In genomic region chr3:24364359-24364758, GRCh38 we compare ENCODE assay signal across 17 cellular contexts.
"Had no signal": no experiment of that assay in that cellular context is flagged by ENCODE, and none has a peak within 500 bp of the region (broad histone marks: within the 10 kb centered on the region; RNA-seq: fewer than 3 reads in every experiment).

No MANE protein-coding gene starts in this region.

- H3K27ac ChIP-seq: lower lobe of right lung, tibial nerve had no signal

- H3K36me3 ChIP-seq: lower lobe of right lung, pancreas, tibial nerve, uterus had no signal

- H3K9me3 ChIP-seq: body of pancreas, lower lobe of right lung, pancreas, tibial nerve, uterus had no signal

- H3K27me3 ChIP-seq: body of pancreas, pancreas, tibial nerve, uterus had no signal

- DNase-seq: activated CD4-positive, alpha-beta T cell treated with anti-CD3 and anti-CD28 coated beads, Interleukin-2, amount 50 U/mL, for 4 hours; activated naive CD4-positive, alpha-beta T cell; activated naive CD8-positive, alpha-beta T cell treated with anti-CD3 and anti-CD28 coated beads for 36 hours; caudate nucleus; erythroblast; glutamatergic neuron; lower lobe of right lung; natural killer cell; stimulated activated CD4-positive, alpha-beta T cell treated with anti-CD3 and anti-CD28 coated beads, Interleukin-12 subunit alpha, Interleukin-12 subunit beta, amount 100 ng/mL, for 4 hours; stimulated activated CD4-positive, alpha-beta T cell treated with anti-CD3 and anti-CD28 coated beads, Interleukin-1b, Interleukin-23, amount 100 ng/mL, for 48 hours; stimulated activated CD8-positive, alpha-beta memory T cell treated with anti-CD3 and anti-CD28 coated beads, Interleukin-4, amount 100 ng/mL, for 48 hours; stimulated activated naive CD4-positive, alpha-beta T cell; T-helper 2 cell; uterus had no signal

- H3K4me3 ChIP-seq: body of pancreas, lower lobe of right lung, pancreas, tibial nerve, uterus had no signal

- ATAC-seq: natural killer cell had no signal
